Comparison of ENCODE assay signal across 17 cellular contexts in the genomic region with DNA sequence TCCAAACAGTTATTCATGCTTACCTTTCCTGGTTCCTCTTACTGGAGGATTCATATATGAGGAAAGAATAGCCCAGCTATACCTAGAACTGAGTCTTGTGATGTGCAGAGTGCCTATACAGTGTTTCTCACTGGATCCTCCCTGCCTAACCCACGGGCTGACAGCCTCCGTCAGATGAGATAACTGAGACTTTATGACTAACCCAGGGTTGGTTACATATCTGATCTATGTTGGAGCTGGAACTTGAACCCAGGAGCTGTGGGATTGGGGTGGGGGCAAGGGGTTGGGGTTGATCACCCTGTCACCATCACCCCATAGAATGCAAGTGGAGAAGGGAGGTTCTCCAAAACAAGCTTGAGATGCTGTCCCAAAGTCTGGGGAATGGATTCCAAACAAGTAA.
"Had no signal": no experiment of that assay in that cellular context is flagged by ENCODE, and none has a peak within 500 bp of the region (broad histone marks: within the 10 kb centered on the region; RNA-seq: fewer than 3 reads in every experiment).

No MANE protein-coding gene starts in this region.

- H3K9me3 Mint-ChIP-seq: activated CD8-positive, alpha-beta T cell treated with anti-CD3 and anti-CD28 coated beads for 36 hours; activated T-cell treated with anti-CD3 and anti-CD28 coated beads, Interleukin-2, amount 50 U/mL, for 72 hours; effector memory CD8-positive, alpha-beta T cell; natural killer cell treated with Interleukin-12 subunit alpha and Interleukin-12 subunit beta and Interleukin-15 and Interleukin-18, amount 100 ng/mL, for 72 hours had no signal

- H3K4me3 ChIP-seq: cardiac muscle cell, gastroesophageal sphincter, sigmoid colon had no signal

- ATAC-seq: activated CD8-positive, alpha-beta T cell treated with anti-CD3 and anti-CD28 coated beads for 36 hours; activated T-cell treated with anti-CD3 and anti-CD28 coated beads, Interleukin-2, amount 50 U/mL, for 72 hours; effector memory CD8-positive, alpha-beta T cell; natural killer cell treated with Interleukin-12 subunit alpha and Interleukin-12 subunit beta and Interleukin-15 and Interleukin-18, amount 100 ng/mL, for 72 hours; stimulated activated naive CD8-positive, alpha-beta T cell treated with anti-CD3 and anti-CD28 coated beads, Interleukin-15, Interleukin-2, amounts not matched to agents 100 U/mL and 50 U/mL, for 24 hours had no signal

- H3K9me3 ChIP-seq: gastroesophageal sphincter, sigmoid colon had no signal

- H3K36me3 Mint-ChIP-seq: natural killer cell treated with Interleukin-12 subunit alpha and Interleukin-12 subunit beta and Interleukin-15 and Interleukin-18, amount 100 ng/mL, for 72 hours had no signal

- H3K4me3 Mint-ChIP-seq: activated CD8-positive, alpha-beta T cell treated with anti-CD3 and anti-CD28 coated beads for 36 hours; activated T-cell treated with anti-CD3 and anti-CD28 coated beads, Interleukin-2, amount 50 U/mL, for 72 hours; effector memory CD8-positive, alpha-beta T cell; natural killer cell treated with Interleukin-12 subunit alpha and Interleukin-12 subunit beta and Interleukin-15 and Interleukin-18, amount 100 ng/mL, for 72 hours had no signal

- H3K36me3 ChIP-seq: cardiac muscle cell, gastroesophageal sphincter, sigmoid colon, WERI-Rb-1 had no signal

- H3K27me3 Mint-ChIP-seq: activated CD8-positive, alpha-beta T cell treated with anti-CD3 and anti-CD28 coated beads for 36 hours; effector memory CD8-positive, alpha-beta T cell; natural killer cell treated with Interleukin-12 subunit alpha and Interleukin-12 subunit beta and Interleukin-15 and Interleukin-18, amount 100 ng/mL, for 72 hours had no signal

- DNase-seq: activated CD4-positive, alpha-beta T cell treated with anti-CD3 and anti-CD28 coated beads for 4 hours; activated CD8-positive, alpha-beta memory T cell treated with anti-CD3 and anti-CD28 coated beads, Interleukin-2, amount 50 U/mL, for 4 hours; activated CD8-positive, alpha-beta T cell treated with anti-CD3 and anti-CD28 coated beads for 36 hours; activated gamma-delta T cell treated with Interleukin-2 at 50 U/mL for 16 hours; activated T-cell treated with anti-CD3 and anti-CD28 coated beads, Interleukin-2, amount 50 U/mL, for 72 hours; aorta; cortex of kidney; effector memory CD8-positive, alpha-beta T cell; islet precursor cell; stimulated activated CD4-positive, alpha-beta T cell treated with anti-CD3 and anti-CD28 coated beads, Interleukin-12 subunit alpha, Interleukin-12 subunit beta, amount 100 ng/mL, for 4 hours; stimulated activated naive CD8-positive, alpha-beta T cell treated with anti-CD3 and anti-CD28 coated beads, Interleukin-15, Interleukin-2, amounts not matched to agents 100 U/mL and 50 U/mL, for 24 hours; T-helper 9 cell; WERI-Rb-1 had no signal

- H3K27me3 ChIP-seq: cardiac muscle cell, gastroesophageal sphincter, sigmoid colon had no signal

- H3K27ac Mint-ChIP-seq: activated CD8-positive, alpha-beta T cell treated with anti-CD3 and anti-CD28 coated beads for 36 hours; activated T-cell treated with anti-CD3 and anti-CD28 coated beads, Interleukin-2, amount 50 U/mL, for 72 hours had no signal

- H3K27ac ChIP-seq: cardiac muscle cell, WERI-Rb-1 had no signal
